In genomic region chr1:165686121-165686970, GRCh38 we compare ENCODE assay signal across 8 cellular contexts. TPM values are rescaled to one million over a fixed set of nuclear protein-coding genes. Genes with fewer than 3 reads are reported as not detected.
DNase-seq lines count a peak whose midpoint lies in the region; ATAC-seq and TF ChIP-seq lines count a peak whose summit lies in the region.

No MANE protein-coding gene starts in this region.

- no peak overlapping the region for H2AFZ ChIP-seq in DND-41 (ENCODE audit: low read depth, low read length)

- intact Hi-C loops in spleen (cut with DNase I; ENCODE audit: low total_unique reads), result no loop called here
- intact Hi-C loops in lower leg skin (cut with DNase I; ENCODE audit: low total_unique reads), result no loop called here
- intact Hi-C loops in ascending aorta (cut with DNase I), result no loop called here

- H3K9me3 ChIP-seq in DND-41 (ENCODE audit: insufficient read depth, low read length, severe bottlenecking) (no peaks in the 10 kb centered on the region), spleen (no peaks in the 10 kb centered on the region), ascending aorta (no peaks in the 10 kb centered on the region)

- H3K27me3 Mint-ChIP-seq in IgD-negative memory B cell, result no peaks in the 10 kb centered on the region

- WGBS in spleen, 5 donors, result 61 to 78% (median 66%) methylated on average over 6 of the region's 6 CpGs
- 93 to 96% methylated on average over 6 of the region's 6 CpGs for WGBS in lower leg skin, 2 donors

- H3K4me2 ChIP-seq in DND-41 (ENCODE audit: insufficient read depth, low read length), result no peak overlapping the region

- H3K36me3 ChIP-seq in DND-41 (ENCODE audit: insufficient read depth, low read length) (peaks cover 70% of the 10 kb centered on the region), spleen (peaks cover 0 to 77% (median 30%) of the 10 kb centered on the region in 6 donors), ascending aorta (peaks cover 7 to 27% of the 10 kb centered on the region in 2 donors)

- DNase-seq in DND-41 (no peak), cerebellar cortex (ENCODE audit: low spot score) (peak; percentile 5), kidney glomerular epithelial cell (lab: John Stamatoyannopoulos, UW) (no peak), spleen (no peak), lower leg skin (ENCODE audit: low spot score in 2 of 2) (no peak), ascending aorta (ENCODE audit: low spot score in 2 of 2) (no peak)

- peak; percentile 53; the same call in 2 of the 3 replicates for ATAC-seq in DND-41 (ENCODE audit: insufficient read depth, low read depth)
- ATAC-seq in GM19395 (IDR thresholded peaks at IDR 0.05; ENCODE audit: unreplicated experiment), result peak; percentile 87

- H3K9ac ChIP-seq in DND-41 (ENCODE audit: low read depth, low read length), result no peak overlapping the region

- TF ChIP-seq CTCF in DND-41 (IDR thresholded peaks at IDR 0.05; ENCODE audit: borderline replicate concordance, extremely low read depth, low read length, poor library complexity, severe bottlenecking) (peak; percentile 47), spleen (IDR thresholded peaks at IDR 0.05 in 8 of 11, conservative IDR thresholded peaks at IDR 0.05 in 3 of 11) (peak in 3 of 11 experiments; percentile 5 to 30 (median 27)), lower leg skin (IDR thresholded peaks at IDR 0.05) (no peak), ascending aorta (IDR thresholded peaks at IDR 0.05) (no peak)

- no peak for TF ChIP-seq POLR2A in spleen (IDR thresholded peaks at IDR 0.05)
- TF ChIP-seq POLR2A in lower leg skin (IDR thresholded peaks at IDR 0.05), result no peak

- peaks cover 23 to 31% (median 24%) of the 10 kb centered on the region in 3 donors for H3K4me1 Mint-ChIP-seq in IgD-negative memory B cell

- peak overlapping the region; percentile 37 to 90 (median 55) for H3K27ac Mint-ChIP-seq in IgD-negative memory B cell

- H3K27me3 ChIP-seq in DND-41 (ENCODE audit: insufficient read depth, low read length, poor library complexity) (no peaks in the 10 kb centered on the region), spleen (replicated peaks in 1 of 7) (no peaks in the 10 kb centered on the region), ascending aorta (no peaks in the 10 kb centered on the region)

- H4K20me1 ChIP-seq in DND-41 (ENCODE audit: insufficient read depth, low read length), result peaks cover 14% of the 10 kb centered on the region; the same call in 1 of the 2 replicates

- peaks cover 85% of the 10 kb centered on the region for H3K79me2 ChIP-seq in DND-41 (ENCODE audit: insufficient read depth, low read length)

- H3K4me1 ChIP-seq in DND-41 (ENCODE audit: insufficient read depth, low read length) (no peaks in the 10 kb centered on the region), spleen (peaks cover 0 to 65% (median 28%) of the 10 kb centered on the region in 6 donors), ascending aorta (no peaks in the 10 kb centered on the region)

- H3K36me3 Mint-ChIP-seq in IgD-negative memory B cell, result peaks cover 11% of the 10 kb centered on the region

- H3K9me3 Mint-ChIP-seq in IgD-negative memory B cell, result no peaks in the 10 kb centered on the region

- H3K27ac ChIP-seq in DND-41 (ENCODE audit: low read length), result no peak overlapping the region
- H3K27ac ChIP-seq in spleen, result peak overlapping the region in 3 of 8 donors; percentile 38 to 59 (median 55)
- H3K27ac ChIP-seq in ascending aorta, result no peak overlapping the region

- no peak overlapping the region for H3K4me3 ChIP-seq in DND-41 (ENCODE audit: low read depth in 1 of 2, low read length in 2 of 2)
- H3K4me3 ChIP-seq in spleen, result no peak overlapping the region
- H3K4me3 ChIP-seq in lower leg skin (ENCODE audit: low read depth, poor library complexity, severe bottlenecking), result no peak overlapping the region
- no peak overlapping the region for H3K4me3 ChIP-seq in ascending aorta

- peak overlapping the region; percentile 13 to 79 (median 60) for H3K4me3 Mint-ChIP-seq in IgD-negative memory B cell

RNA-seq across cellular contexts. Expression of gene ALDH9A1, which starts 12.0 kb away (rescaled TPM):
- polyA plus RNA-seq in IgD-negative memory B cell, result 92.4 TPM
- total RNA-seq in spleen, result 100 to 1,000 TPM in 1 of 7 donors, 10 to 100 TPM in 6; 51.3 to 103 (median 69.3) TPM
- 10 to 100 TPM; 33.0 to 38.9 (median 37.5) TPM for polyA plus RNA-seq in spleen
- total RNA-seq in lower leg skin, result 100 to 1,000 TPM in 2 of 4 donors, 10 to 100 TPM in 2; 74.4 to 123 (median 98.4) TPM
- 58.0 TPM for total RNA-seq in ascending aorta

RNA-seq across cellular contexts. Expression of gene MGST3, which starts 55.3 kb away (rescaled TPM):
- polyA plus RNA-seq in IgD-negative memory B cell, result 90.2 TPM
- 100 to 1,000 TPM in 1 of 7 donors, 10 to 100 TPM in 6; 47.8 to 109 (median 87.5) TPM for total RNA-seq in spleen
- polyA plus RNA-seq in spleen, result 10 to 100 TPM; 64.5 to 78.6 (median 74.6) TPM
- total RNA-seq in lower leg skin, result 100 to 1,000 TPM in 2 of 4 donors, 10 to 100 TPM in 2; 65.8 to 154 (median 97.6) TPM
- total RNA-seq in ascending aorta, result 177 TPM
